Comparison of ENCODE assay signal across 8 cellular contexts in the genomic region with DNA sequence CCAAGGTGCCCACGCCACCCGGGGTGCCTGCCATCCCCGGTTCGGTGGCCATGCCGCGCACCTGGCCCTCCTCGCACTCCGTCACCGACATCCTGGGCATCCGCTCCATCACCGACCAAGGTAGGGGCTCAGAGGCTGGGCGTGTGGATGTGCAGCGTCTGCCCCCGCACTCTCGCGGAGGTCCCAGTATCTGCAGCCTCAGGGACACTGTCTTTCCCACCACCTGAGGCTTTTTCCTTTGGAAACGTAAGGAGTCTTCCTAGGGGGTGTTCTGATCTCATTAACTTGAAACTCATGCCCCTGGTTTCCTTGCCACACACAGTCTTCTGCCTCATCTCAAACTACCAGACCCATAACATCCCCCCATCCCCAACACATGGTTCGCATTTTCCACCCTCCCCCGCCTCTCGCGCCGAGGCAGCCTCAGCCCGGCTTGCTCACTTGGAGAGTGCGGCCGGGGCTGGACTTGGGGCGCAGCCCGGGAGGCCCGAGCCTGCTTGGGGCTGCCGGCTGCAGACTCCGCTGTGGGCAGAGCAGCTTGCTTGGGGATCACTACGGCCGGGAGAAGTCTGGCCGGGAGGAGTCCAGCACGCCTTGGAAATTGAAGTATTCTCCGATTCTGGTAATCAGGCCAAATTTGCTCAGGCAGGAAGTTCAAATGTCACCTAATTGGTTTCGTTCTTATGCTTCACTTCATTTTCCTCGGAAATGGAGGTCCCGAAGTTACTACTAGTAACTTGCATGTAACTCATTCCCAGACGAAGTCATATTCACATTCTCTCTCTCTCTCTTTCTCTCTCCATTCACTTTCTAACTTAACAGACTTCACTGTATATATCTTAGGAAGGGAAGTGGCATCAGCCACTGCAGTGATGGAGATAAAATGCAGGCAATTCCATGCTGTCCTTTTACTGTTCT. TPM values are rescaled to one million over a fixed set of nuclear protein-coding genes. Genes with fewer than 3 reads are reported as not detected.
DNase-seq lines count a peak whose midpoint lies in the region; ATAC-seq and TF ChIP-seq lines count a peak whose summit lies in the region.

No MANE protein-coding gene starts in this region.

- CTCF ChIA-PET in activated CD4-positive, alpha-beta T cell treated with anti-CD3 and anti-CD28 coated beads for 36 hours (lab: Charles Lee) = no interaction called here

- peaks cover 7% of the 10 kb centered on the region for H3K9me3 ChIP-seq in iPS-18c (ENCODE audit: control insufficient read depth, insufficient read depth, low read length)
- no peaks in the 10 kb centered on the region for H3K9me3 ChIP-seq in stomach smooth muscle (ENCODE audit: control insufficient read depth in 2 of 2, low read length in 2 of 2)
- no peaks in the 10 kb centered on the region for H3K9me3 ChIP-seq in BE2C

- no peak overlapping the region for H3K27ac Mint-ChIP-seq in activated CD4-positive, alpha-beta T cell treated with anti-CD3 and anti-CD28 coated beads for 36 hours

- H3K9me3 Mint-ChIP-seq in activated CD4-positive, alpha-beta T cell treated with anti-CD3 and anti-CD28 coated beads for 36 hours (ENCODE audit: low read depth) = no peaks in the 10 kb centered on the region

- no peaks in the 10 kb centered on the region for H3K36me3 ChIP-seq in stomach smooth muscle (ENCODE audit: control insufficient read depth in 2 of 2, insufficient read depth in 2 of 2, low read length in 2 of 2)
- H3K36me3 ChIP-seq in BE2C = no peaks in the 10 kb centered on the region

- no peak overlapping the region for H3K9ac ChIP-seq in stomach smooth muscle (ENCODE audit: low read length in 2 of 2)

- H3K27me3 Mint-ChIP-seq in activated CD4-positive, alpha-beta T cell treated with anti-CD3 and anti-CD28 coated beads for 36 hours = peaks cover 81% of the 10 kb centered on the region

- H3K4me1 ChIP-seq in stomach smooth muscle (ENCODE audit: control insufficient read depth, insufficient read depth, low read length) = peaks cover 34% of the 10 kb centered on the region
- H3K4me1 ChIP-seq in BE2C = no peaks in the 10 kb centered on the region

- TF ChIP-seq CTCF in VCaP (conservative IDR thresholded peaks at IDR 0.05) (no peak), BE2C (IDR thresholded peaks at IDR 0.05; ENCODE audit: low read depth, low read length) (no peak)

- POLR2A ChIA-PET in activated CD4-positive, alpha-beta T cell treated with anti-CD3 and anti-CD28 coated beads for 36 hours (lab: Charles Lee) = no interaction called here

- peaks cover 2% of the 10 kb centered on the region for H3K36me3 Mint-ChIP-seq in activated CD4-positive, alpha-beta T cell treated with anti-CD3 and anti-CD28 coated beads for 36 hours (ENCODE audit: low read depth)

- peak overlapping the region; percentile 43 for H3K4me3 ChIP-seq in iPS-18c (ENCODE audit: insufficient read depth, low read depth, low read length)
- H3K4me3 ChIP-seq in stomach smooth muscle (ENCODE audit: low read length in 2 of 2) = peak overlapping the region; percentile 52 to 64
- H3K4me3 ChIP-seq in BE2C (ENCODE audit: low read depth, low read length) = no peak overlapping the region

- H3K4me1 Mint-ChIP-seq in activated CD4-positive, alpha-beta T cell treated with anti-CD3 and anti-CD28 coated beads for 36 hours = peaks cover 45% of the 10 kb centered on the region

- H3K4me3 Mint-ChIP-seq in activated CD4-positive, alpha-beta T cell treated with anti-CD3 and anti-CD28 coated beads for 36 hours = peak overlapping the region; percentile 6

- H3K27ac ChIP-seq in VCaP (peak overlapping the region; percentile 94), stomach smooth muscle (ENCODE audit: low read length) (no peak overlapping the region)

- intact Hi-C loops in activated CD4-positive, alpha-beta T cell treated with anti-CD3 and anti-CD28 coated beads for 36 hours (cut with DNase I, micrococcal nuclease) = loop anchor here in 1 of 2 experiments (5.0 kb wide), 1 partner anchor 929 kb away; no protein-coding TSS in a partner anchor

- peak; percentile 7 for DNase-seq in activated CD4-positive, alpha-beta T cell treated with anti-CD3 and anti-CD28 coated beads for 36 hours
- DNase-seq in activated CD4-positive, alpha-beta T cell treated with anti-CD3 and anti-CD28 coated beads, Interleukin-2, amount 50 U/mL, for 4 hours = no peak
- DNase-seq in hippocampal formation (lab: John Stamatoyannopoulos, UW) (no peak), NCI-H2196 treated with DMSO at 0.1 percent for 48 hours (lab: John Stamatoyannopoulos, UW; ENCODE audit: unreplicated experiment) (no peak), BE2C (no peak)

- H3K27me3 ChIP-seq in stomach smooth muscle (ENCODE audit: control insufficient read depth in 1 of 2, insufficient read depth in 2 of 2, low read length in 2 of 2) (peaks cover 81 to 92% of the 10 kb centered on the region in 2 donors), BE2C (peaks cover 96% of the 10 kb centered on the region)

- ATAC-seq in activated CD4-positive, alpha-beta T cell treated with anti-CD3 and anti-CD28 coated beads for 36 hours = no peak

RNA-seq across cellular contexts. Expression of gene PAX9, which starts 2.0 kb away (rescaled TPM):
- not detected for total RNA-seq in activated CD4-positive, alpha-beta T cell treated with anti-CD3 and anti-CD28 coated beads for 36 hours
- not detected for polyA plus RNA-seq in BE2C (2012; ENCODE audit: insufficient read depth, insufficient read length, low read depth)
